Comparison of ENCODE assay signal across 8 cellular contexts in genomic region chr10:63866075-63866746, GRCh38.
DNase-seq lines count a peak whose midpoint lies in the region; ATAC-seq and TF ChIP-seq lines count a peak whose summit lies in the region.

No MANE protein-coding gene starts in this region.

- peaks cover 4 to 6% of the 10 kb centered on the region in 2 donors for H3K4me1 ChIP-seq in naive thymus-derived CD4-positive, alpha-beta T cell (ENCODE audit: control insufficient read depth in 2 of 2, insufficient read depth in 2 of 2, low read length in 2 of 2)
- peaks cover 10 to 14% of the 10 kb centered on the region in 2 donors for H3K4me1 ChIP-seq in thyroid gland

- peak; percentile 49 to 83 (median 68) for TF ChIP-seq CTCF in thyroid gland (IDR thresholded peaks at IDR 0.05)

- 7 to 10% methylated on average over 16 of the region's 16 CpGs for WGBS in thyroid gland, 2 donors

- ATAC-seq in GM19043 (IDR thresholded peaks at IDR 0.05; ENCODE audit: low read depth, unreplicated experiment) = peak; percentile 86
- ATAC-seq in HG03135 (IDR thresholded peaks at IDR 0.05; ENCODE audit: unreplicated experiment) = peak; percentile 86
- peak; percentile 56 for ATAC-seq in esophagus mucosa
- ATAC-seq in naive thymus-derived CD4-positive, alpha-beta T cell = peak; percentile 81

- H3K27me3 ChIP-seq in naive thymus-derived CD4-positive, alpha-beta T cell (ENCODE audit: control insufficient read depth in 2 of 2, insufficient read depth in 2 of 2, low read length in 2 of 2) = peaks cover 0 to 6% of the 10 kb centered on the region in 2 donors
- H3K27me3 ChIP-seq in thyroid gland = no peaks in the 10 kb centered on the region

- no peaks in the 10 kb centered on the region for H3K9me3 Mint-ChIP-seq in naive thymus-derived CD4-positive, alpha-beta T cell

- no peaks in the 10 kb centered on the region for H3K36me3 Mint-ChIP-seq in naive thymus-derived CD4-positive, alpha-beta T cell

- no peak overlapping the region for H3K4me3 ChIP-seq in naive thymus-derived CD4-positive, alpha-beta T cell (ENCODE audit: low read length)
- H3K4me3 ChIP-seq in thyroid gland (replicated peaks in 1 of 3) = no peak overlapping the region

- peaks cover 26 to 47% (median 43%) of the 10 kb centered on the region in 5 donors for H3K27me3 Mint-ChIP-seq in naive thymus-derived CD4-positive, alpha-beta T cell

- no peaks in the 10 kb centered on the region for H3K9me3 ChIP-seq in naive thymus-derived CD4-positive, alpha-beta T cell (ENCODE audit: control insufficient read depth in 2 of 3, low read length in 3 of 3)
- no peaks in the 10 kb centered on the region for H3K9me3 ChIP-seq in thyroid gland

- H3K27ac ChIP-seq in naive thymus-derived CD4-positive, alpha-beta T cell (ENCODE audit: low read depth, low read length) = no peak overlapping the region
- H3K27ac ChIP-seq in thyroid gland = no peak overlapping the region

- peak; percentile 52 for DNase-seq in COR-L47 (lab: John Stamatoyannopoulos, UW)
- DNase-seq in NCI-H748 (lab: John Stamatoyannopoulos, UW; ENCODE audit: unreplicated experiment) = peak; percentile 57
- peak; percentile 65 for DNase-seq in activated CD8-positive, alpha-beta memory T cell treated with anti-CD3 and anti-CD28 coated beads for 24 hours
- DNase-seq in naive thymus-derived CD4-positive, alpha-beta T cell = peak in 7 of 9 donors; percentile 17 to 37 (median 20)
- peak; percentile 40 to 44 for DNase-seq in thyroid gland

- no peak for TF ChIP-seq POLR2A in thyroid gland (IDR thresholded peaks at IDR 0.05)

- peak overlapping the region in 7 of 10 donors; percentile 17 to 40 (median 25) for H3K4me3 Mint-ChIP-seq in naive thymus-derived CD4-positive, alpha-beta T cell

- CTCF ChIA-PET in naive thymus-derived CD4-positive, alpha-beta T cell (lab: Charles Lee) = interaction anchor here (0.9 to 1.3 kb wide), 4 partner anchors 25 to 799 kb away, joined by 3 to 4 read pairs (median 4); no protein-coding TSS in a partner anchor

- intact Hi-C loops in naive thymus-derived CD4-positive, alpha-beta T cell (cut with micrococcal nuclease) = loop anchor here (1.0 to 10.0 kb wide), 3 partner anchors 110 to 701 kb away; no protein-coding TSS in a partner anchor
- intact Hi-C loops in thyroid gland (cut with DNase I) = no loop called here

- no peaks in the 10 kb centered on the region for H3K36me3 ChIP-seq in naive thymus-derived CD4-positive, alpha-beta T cell (ENCODE audit: control insufficient read depth in 2 of 3, insufficient read depth in 3 of 3, low read length in 3 of 3)
- no peaks in the 10 kb centered on the region for H3K36me3 ChIP-seq in thyroid gland

- H3K27ac Mint-ChIP-seq in naive thymus-derived CD4-positive, alpha-beta T cell = no peak overlapping the region

- POLR2A ChIA-PET in naive thymus-derived CD4-positive, alpha-beta T cell (lab: Charles Lee) = no interaction called here

- H3K4me1 Mint-ChIP-seq in naive thymus-derived CD4-positive, alpha-beta T cell = peaks cover 0 to 13% (median 6%) of the 10 kb centered on the region in 7 donors
